18 cellular contexts compared by ENCODE assay signal in genomic region chr10:62589689-62590088, GRCh38.
"Had no signal": no experiment of that assay in that cellular context is flagged by ENCODE, and none has a peak within 500 bp of the region (broad histone marks: within the 10 kb centered on the region; RNA-seq: fewer than 3 reads in every experiment).

No MANE protein-coding gene starts in this region.

- H3K9me3 ChIP-seq: vagina had no signal

- H3K4me3 ChIP-seq: coronary artery, transverse colon, vagina had no signal

- ATAC-seq: activated CD8-positive, alpha-beta memory T cell treated with anti-CD3 and anti-CD28 coated beads, Interleukin-2, amount 10 ng/mL, durations not matched to agents 7 days and 5 days; natural killer cell treated with Interleukin-12 subunit alpha and Interleukin-12 subunit beta and Interleukin-15 and Interleukin-18, amount 100 ng/mL, for 72 hours had no signal

- H3K27ac ChIP-seq: coronary artery, transverse colon, vagina, VCaP had no signal

- H3K27me3 ChIP-seq: transverse colon, vagina had no signal

- H3K36me3 ChIP-seq: transverse colon, vagina had no signal

- H3K4me1 ChIP-seq: transverse colon, vagina had no signal

- DNase-seq: activated CD4-positive, alpha-beta T cell treated with anti-CD3 and anti-CD28 coated beads for 1 hour; activated CD4-positive, alpha-beta T cell treated with anti-CD3 and anti-CD28 coated beads, Interleukin-2, amount 50 U/mL, for 4 hours; activated CD8-positive, alpha-beta memory T cell treated with anti-CD3 and anti-CD28 coated beads, Interleukin-2, amount 10 ng/mL, durations not matched to agents 7 days and 5 days; activated naive CD4-positive, alpha-beta T cell treated with anti-CD3 and anti-CD28 coated beads, Interleukin-2, amount 10 ng/mL, durations not matched to agents 7 days and 5 days; activated T-cell treated with anti-CD3 and anti-CD28 coated beads, Interleukin-2, amount 50 U/mL, for 1 hour; effector CD8-positive, alpha-beta T cell; hippocampal formation; mesendoderm; retina; stimulated activated CD4-positive, alpha-beta T cell treated with anti-CD3 and anti-CD28 coated beads, Interleukin-4, amount 100 ng/mL, for 24 hours; stimulated activated naive CD4-positive, alpha-beta T cell treated with Interleukin-2 at 50 U/mL for 16 hours; T-helper 1 cell; T1000; transverse colon had no signal
